8 cellular contexts compared by ENCODE assay signal in the genomic region with DNA sequence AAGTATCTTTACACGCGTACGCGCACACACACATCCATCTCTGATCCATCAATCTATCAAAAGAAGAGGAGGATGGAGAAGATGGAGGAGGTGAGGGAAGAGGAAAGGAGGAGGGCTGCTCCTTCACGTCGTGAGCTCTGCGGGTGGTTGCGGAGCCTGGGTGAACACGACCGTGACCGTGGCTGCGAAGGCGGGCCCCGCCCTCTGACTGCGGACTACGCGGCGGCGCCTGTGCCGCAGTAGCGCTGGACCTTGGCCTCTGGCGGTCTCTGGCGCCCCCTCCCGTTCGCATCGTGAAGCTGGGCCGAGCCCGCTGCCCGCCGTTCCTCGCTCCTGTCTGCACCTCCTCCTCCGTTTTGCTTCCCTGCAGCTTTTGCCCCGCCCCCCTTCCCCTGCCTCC. TPM values are rescaled to one million over a fixed set of nuclear protein-coding genes. Genes with fewer than 3 reads are reported as not detected.
DNase-seq lines count a peak whose midpoint lies in the region; ATAC-seq and TF ChIP-seq lines count a peak whose summit lies in the region.

No MANE protein-coding gene starts in this region.

- H3K36me3 Mint-ChIP-seq in T-helper 1 cell treated with Interleukin-12 subunit alpha and Interleukin-12 subunit beta and Interleukin-4 antibody, amounts not matched to agents 30 μg/mL and 1 μg/mL, for 36 hours (ENCODE audit: low read depth): no peaks in the 10 kb centered on the region

- peak overlapping the region; percentile 67 for H3K4me3 Mint-ChIP-seq in T-helper 1 cell treated with Interleukin-12 subunit alpha and Interleukin-12 subunit beta and Interleukin-4 antibody, amounts not matched to agents 30 μg/mL and 1 μg/mL, for 36 hours

- 1 to 10% (median 6%) methylated on average over 14 to 33 of the region's 33 CpGs for WGBS in psoas muscle, 3 donors

- H3K27me3 Mint-ChIP-seq in T-helper 1 cell treated with Interleukin-12 subunit alpha and Interleukin-12 subunit beta and Interleukin-4 antibody, amounts not matched to agents 30 μg/mL and 1 μg/mL, for 36 hours (ENCODE audit: low read depth): no peaks in the 10 kb centered on the region

- H3K4me3 ChIP-seq in psoas muscle (peak overlapping the region; percentile 61), uterus (peak overlapping the region; percentile 34 to 39)

- TF ChIP-seq CTCF in psoas muscle (IDR thresholded peaks at IDR 0.05) (peak; percentile 80), uterus (IDR thresholded peaks at IDR 0.05) (peak; percentile 69 to 88 (median 80))

- intact Hi-C loops in left ventricle myocardium superior (cut with micrococcal nuclease): no loop called here
- intact Hi-C loops in psoas muscle (cut with DNase I): loop anchor here (1.0 to 10.0 kb wide), 4 partner anchors 26 to 331 kb away; partner anchors contain the start of gene UBA1 (in 2 of the 2)
- intact Hi-C loops in uterus (cut with DNase I; ENCODE audit: low total_unique reads): no loop called here

- no peaks in the 10 kb centered on the region for H3K9me3 Mint-ChIP-seq in T-helper 1 cell treated with Interleukin-12 subunit alpha and Interleukin-12 subunit beta and Interleukin-4 antibody, amounts not matched to agents 30 μg/mL and 1 μg/mL, for 36 hours

- H3K27me3 ChIP-seq in psoas muscle (ENCODE audit: insufficient read depth in 3 of 3, low read length in 2 of 3): no peaks in the 10 kb centered on the region
- H3K27me3 ChIP-seq in uterus: no peaks in the 10 kb centered on the region

- peaks cover 4% of the 10 kb centered on the region for H3K4me1 Mint-ChIP-seq in T-helper 1 cell treated with Interleukin-12 subunit alpha and Interleukin-12 subunit beta and Interleukin-4 antibody, amounts not matched to agents 30 μg/mL and 1 μg/mL, for 36 hours (ENCODE audit: low read depth)

- peak; percentile 66 for DNase-seq in HCEC 1CT
- DNase-seq in NCI-H1092 treated with DMSO at 0.1 percent for 48 hours (lab: John Stamatoyannopoulos, UW): peak; percentile 85
- DNase-seq in amniotic stem cell (lab: John Stamatoyannopoulos, UW): peak; percentile 16
- peak; percentile 91 for DNase-seq in left ventricle myocardium superior
- peak; percentile 85 to 92 for DNase-seq in psoas muscle
- DNase-seq in uterus: peak; percentile 76 to 84

- H3K27ac ChIP-seq in psoas muscle (no peak overlapping the region), uterus (peak overlapping the region; percentile 26 to 41)

- H3K4me1 ChIP-seq in ES-I3 (ENCODE audit: insufficient read depth, low read length) (no peaks in the 10 kb centered on the region), psoas muscle (no peaks in the 10 kb centered on the region), uterus (no peaks in the 10 kb centered on the region)

- H3K27ac Mint-ChIP-seq in T-helper 1 cell treated with Interleukin-12 subunit alpha and Interleukin-12 subunit beta and Interleukin-4 antibody, amounts not matched to agents 30 μg/mL and 1 μg/mL, for 36 hours: no peak overlapping the region

- TF ChIP-seq POLR2A in uterus (IDR thresholded peaks at IDR 0.05): peak in 1 of 2 donors; percentile 14

- no peaks in the 10 kb centered on the region for H3K9me3 ChIP-seq in ES-I3 (ENCODE audit: control insufficient read depth, insufficient read depth, low read length)
- peaks cover 11% of the 10 kb centered on the region for H3K9me3 ChIP-seq in psoas muscle
- H3K9me3 ChIP-seq in uterus: peaks cover 0 to 3% of the 10 kb centered on the region in 2 donors

- ATAC-seq in left ventricle myocardium superior (peak; percentile 100), psoas muscle (peak; percentile 98 to 99 (median 98))

- peak overlapping the region; percentile 51 for H3K9ac ChIP-seq in ES-I3 (ENCODE audit: low read depth, low read length)

- H3K36me3 ChIP-seq in ES-I3 (ENCODE audit: insufficient read depth, low read length) (no peaks in the 10 kb centered on the region), psoas muscle (ENCODE audit: insufficient read depth in 1 of 2, low read depth in 1 of 2) (no peaks in the 10 kb centered on the region), uterus (no peaks in the 10 kb centered on the region)

RNA-seq across cellular contexts. Expression of gene ARAF, which starts 37.7 kb away (rescaled TPM):
- 78.3 TPM for total RNA-seq in left ventricle myocardium superior
- total RNA-seq in psoas muscle: 100 to 1,000 TPM; 101 to 118 (median 108) TPM
- polyA plus RNA-seq in psoas muscle: 10 to 100 TPM; 54.3 to 63.9 (median 61.6) TPM
- 10 to 100 TPM in 3 of 4 donors, 1 to 10 TPM in 1; 5.6 to 65.6 (median 17.6) TPM for total RNA-seq in uterus

RNA-seq across cellular contexts. Expression of gene ZNF41, which starts 40.3 kb away (rescaled TPM):
- total RNA-seq in left ventricle myocardium superior (12.8 TPM), psoas muscle (10 to 100 TPM in 3 of 4 donors, 1 to 10 TPM in 1; 9.5 to 17.7 (median 13.4) TPM), uterus (10 to 100 TPM in 3 of 4 donors, 1 to 10 TPM in 1; 4.9 to 14.7 (median 11.5) TPM)
- 10 to 100 TPM in 1 of 3 donors, 1 to 10 TPM in 2; 5.3 to 10.9 (median 8.5) TPM for polyA plus RNA-seq in psoas muscle

RNA-seq across cellular contexts. Expression of gene TIMP1, which starts 58.9 kb away (rescaled TPM):
- total RNA-seq in left ventricle myocardium superior (114 TPM), psoas muscle (100 to 1,000 TPM in 1 of 4 donors, 10 to 100 TPM in 3; 33.2 to 157 (median 57.2) TPM), uterus (100 to 1,000 TPM in 2 of 4 donors, 10 to 100 TPM in 2; 17.9 to 287 (median 111) TPM)
- 100 to 1,000 TPM in 1 of 3 donors, 10 to 100 TPM in 2; 15.7 to 190 (median 33.7) TPM for polyA plus RNA-seq in psoas muscle

Comparison
In these comparisons a context has a peak if more than half of its experiments do, and no peak if none do; other contexts are left out.
1. DNase-seq: peak in every context shown above with its lines; median percentile 91 in left ventricle myocardium superior; 88 in psoas muscle; 85 in NCI-H1092 treated with DMSO at 0.1 percent for 48 hours; 80 in uterus; 66 in HCEC 1CT; 16 in amniotic stem cell.
2. intact Hi-C loops: an anchor here in psoas muscle (1.0 to 10.0 kb wide); none called in left ventricle myocardium superior and uterus.